8 cellular contexts compared by ENCODE assay signal in genomic region chr3:15726043-15726442, GRCh38.
A peak's percentile ranks its signal among the peaks of the same experiment; 100 is the strongest.
DNase-seq lines count a peak whose midpoint lies in the region; ATAC-seq and TF ChIP-seq lines count a peak whose summit lies in the region.

No MANE protein-coding gene starts in this region.

- H2BK20ac ChIP-seq in H9 (ENCODE audit: low read depth, low read length, poor library complexity, severe bottlenecking), result no peak overlapping the region

- H4K20me1 ChIP-seq in H9 (ENCODE audit: control insufficient read depth, insufficient read depth, insufficient read length), result no peaks in the 10 kb centered on the region
- H4K20me1 ChIP-seq in PC-9 (ENCODE audit: insufficient read depth), result no peaks in the 10 kb centered on the region

- H3K14ac ChIP-seq in H9 (ENCODE audit: insufficient read depth, low read length), result no peak overlapping the region

- no CpG with 5 or more reads among the region's 2 CpGs for WGBS in H9 (ENCODE audit: extremely low coverage, insufficient read length, low lambda C conversion rate)

- peak; percentile 77 for ATAC-seq in GM19023 (IDR thresholded peaks at IDR 0.05; ENCODE audit: unreplicated experiment)

- H4K5ac ChIP-seq in H9 (ENCODE audit: insufficient read length, low read depth, low read length), result no peak overlapping the region

- no peaks in the 10 kb centered on the region for H3K9me2 ChIP-seq in PC-9 (ENCODE audit: insufficient read depth)

- H3K4ac ChIP-seq in H9 (ENCODE audit: low read depth, low read length), result no peak overlapping the region

- TF ChIP-seq CTCF in H9 (conservative IDR thresholded peaks at IDR 0.05) (no peak), PC-9 (conservative IDR thresholded peaks at IDR 0.05) (no peak), BE2C (IDR thresholded peaks at IDR 0.05; ENCODE audit: low read depth, low read length) (no peak)

- H3K36me3 ChIP-seq in PC-9 (ENCODE audit: low read depth) (peaks cover 21% of the 10 kb centered on the region), BE2C (no peaks in the 10 kb centered on the region)

- H3K27me3 Mint-ChIP-seq in H9 (ENCODE audit: low read depth), result no peaks in the 10 kb centered on the region

- no peak overlapping the region for H3K18ac ChIP-seq in H9 (ENCODE audit: insufficient read length, low read depth, low read length)

- H3K9ac ChIP-seq in H9 (ENCODE audit: extremely low read depth, insufficient read length, low read length), result no peak overlapping the region

- no peak overlapping the region for H3K27ac ChIP-seq in H9 (ENCODE audit: insufficient read length, low read depth, low read length)
- no peak overlapping the region for H3K27ac ChIP-seq in PC-9

- no peaks in the 10 kb centered on the region for H3K79me1 ChIP-seq in H9 (ENCODE audit: insufficient read depth, low read depth, low read length, poor library complexity, severe bottlenecking)

- no peak overlapping the region for H3K4me3 Mint-ChIP-seq in H9

- H3K56ac ChIP-seq in H9 (ENCODE audit: insufficient read length, low read depth, low read length), result no peak overlapping the region

- no peak overlapping the region for H2BK120ac ChIP-seq in H9 (ENCODE audit: low read depth, low read length, poor library complexity, severe bottlenecking)

- H4K91ac ChIP-seq in H9 (ENCODE audit: insufficient read length, low read depth, low read length), result no peak overlapping the region

- H3K36me3 Mint-ChIP-seq in H9 (ENCODE audit: insufficient read depth in 1 of 3, low read depth in 3 of 3), result peaks cover 6 to 26% (median 18%) of the 10 kb centered on the region in 3 experiments

- H2AFZ ChIP-seq in H9 (ENCODE audit: low read length) (no peak overlapping the region), PC-9 (no peak overlapping the region)

- H3K23me2 ChIP-seq in H9 (ENCODE audit: insufficient read length, low read depth, low read length, poor library complexity, severe bottlenecking), result no peaks in the 10 kb centered on the region

- no peaks in the 10 kb centered on the region for H3F3A ChIP-seq in PC-9 (ENCODE audit: insufficient read depth, low read depth)

- no peak overlapping the region for H2AK5ac ChIP-seq in H9 (ENCODE audit: insufficient read length, low read length)

- no peak overlapping the region for H2BK12ac ChIP-seq in H9 (ENCODE audit: insufficient read length, low read depth, low read length)

- H3K9me3 Mint-ChIP-seq in H9, result no peaks in the 10 kb centered on the region

- peak overlapping the region; percentile 4 to 80 (median 80); a peak in 5 of 7 replicates for H3K27ac Mint-ChIP-seq in H9

- BruUV-seq in PC-9 (replicated peaks; lab: Mats Ljungman, UMichigan), result no TSS peak

- POLR2A ChIA-PET in PC-9 (lab: Charles Lee; ENCODE audit: unreplicated experiment), result no interaction called here

- DNase-seq in H9 (no peak), LHCN-M2 (ENCODE audit: low read depth) (peak; percentile 45), myocyte (ENCODE audit: low read depth) (peak; percentile 49), PC-9 (no peak), BE2C (no peak), NOMO-1 treated with dmso at 0.1 percent for 144 hours (lab: John Stamatoyannopoulos, UW; ENCODE audit: unreplicated experiment) (no peak), hypothalamus (lab: John Stamatoyannopoulos, UW) (no peak)

- H3K4me2 ChIP-seq in H9 (ENCODE audit: insufficient read depth, insufficient read length, low read length) (no peak overlapping the region), PC-9 (no peak overlapping the region)

- H3K27me3 ChIP-seq in H9 (ENCODE audit: insufficient read depth, low read length) (no peaks in the 10 kb centered on the region), PC-9 (ENCODE audit: insufficient read depth, low read depth) (no peaks in the 10 kb centered on the region), BE2C (no peaks in the 10 kb centered on the region)

- intact Hi-C loops in PC-9 (cut with micrococcal nuclease; ENCODE audit: unreplicated experiment), result no loop called here

- CTCF ChIA-PET in PC-9 (lab: Charles Lee), result no interaction called here

- no peaks in the 10 kb centered on the region for H3K4me1 ChIP-seq in H9 (ENCODE audit: insufficient read depth, low read length)
- H3K4me1 ChIP-seq in PC-9 (replicated peaks; ENCODE audit: insufficient read depth), result no peaks in the 10 kb centered on the region
- no peaks in the 10 kb centered on the region for H3K4me1 ChIP-seq in BE2C

- no peak overlapping the region for H2BK5ac ChIP-seq in H9 (ENCODE audit: insufficient read length, low read length)

- H3K9me3 ChIP-seq in H9 (ENCODE audit: control insufficient read depth, low read depth, low read length), result no peaks in the 10 kb centered on the region
- no peaks in the 10 kb centered on the region for H3K9me3 ChIP-seq in PC-9 (ENCODE audit: insufficient read depth, low read depth)
- H3K9me3 ChIP-seq in BE2C, result no peaks in the 10 kb centered on the region

- no peak overlapping the region for H2BK15ac ChIP-seq in H9 (ENCODE audit: low read depth, low read length)

- no peak overlapping the region for H3T11ph ChIP-seq in H9 (ENCODE audit: low read length)

- H3K4me3 ChIP-seq in PC-9, result no peak overlapping the region
- no peak overlapping the region for H3K4me3 ChIP-seq in BE2C (ENCODE audit: low read depth, low read length)

- no peak overlapping the region for H4K8ac ChIP-seq in H9 (replicated peaks; ENCODE audit: insufficient read length, low read depth, low read length)

- no peak overlapping the region for H3K23ac ChIP-seq in H9 (ENCODE audit: insufficient read length, low read depth, low read length)

- H3K79me2 ChIP-seq in H9 (ENCODE audit: insufficient read depth, low read length), result no peaks in the 10 kb centered on the region
- H3K79me2 ChIP-seq in PC-9 (ENCODE audit: low read depth), result 0 out of 2 replicates have a peak, but pooled peaks cover 3% of the 10 kb centered on the region

- peaks cover 8 to 11% of the 10 kb centered on the region in 2 experiments for H3K4me1 Mint-ChIP-seq in H9

Comparison
In these comparisons a context has a peak if more than half of its experiments do, and no peak if none do; other contexts are left out.
1. DNase-seq: peak in LHCN-M2 (single experiment) and myocyte (single experiment); none in H9 (single experiment), PC-9 (0 of 2), BE2C (single experiment), NOMO-1 treated with dmso at 0.1 percent for 144 hours (single experiment) and hypothalamus (0 of 51).